ENCODE assay signal across 1 cellular context in the genomic region with DNA sequence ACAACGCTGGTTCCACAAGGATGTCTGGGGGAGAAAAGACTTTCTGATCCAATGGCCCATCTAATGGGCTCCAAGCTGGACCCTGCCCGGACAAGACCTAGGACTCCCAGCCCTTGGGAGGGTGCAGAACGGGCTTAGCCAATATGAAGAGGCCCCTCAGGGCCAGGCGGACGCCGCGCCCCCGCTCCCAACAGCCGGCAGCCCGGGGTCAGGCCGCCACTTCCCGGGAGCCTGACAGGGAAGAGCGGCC.
TF ChIP-seq lines count a peak whose summit lies in the region.

No MANE protein-coding gene starts in this region.

TF ChIP-seq in K562, 482 proteins besides CTCF, POLR2A, EP300 and RAD21 (continued from another document):
- TF ChIP-seq, protein P1, sequence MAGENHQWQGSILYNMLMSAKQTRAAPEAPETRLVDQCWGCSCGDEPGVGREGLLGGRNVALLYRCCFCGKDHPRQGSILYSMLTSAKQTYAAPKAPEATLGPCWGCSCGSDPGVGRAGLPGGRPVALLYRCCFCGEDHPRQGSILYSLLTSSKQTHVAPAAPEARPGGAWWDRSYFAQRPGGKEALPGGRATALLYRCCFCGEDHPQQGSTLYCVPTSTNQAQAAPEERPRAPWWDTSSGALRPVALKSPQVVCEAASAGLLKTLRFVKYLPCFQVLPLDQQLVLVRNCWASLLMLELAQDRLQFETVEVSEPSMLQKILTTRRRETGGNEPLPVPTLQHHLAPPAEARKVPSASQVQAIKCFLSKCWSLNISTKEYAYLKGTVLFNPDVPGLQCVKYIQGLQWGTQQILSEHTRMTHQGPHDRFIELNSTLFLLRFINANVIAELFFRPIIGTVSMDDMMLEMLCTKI (IDR thresholded peaks at IDR 0.05; ENCODE audit: partially characterized antibody) = no peak
- no peak for TF ChIP-seq RBM14 (IDR thresholded peaks at IDR 0.05; ENCODE audit: borderline replicate concordance, insufficient read depth, low read depth, low read length)
- TF ChIP-seq RBBP5 (IDR thresholded peaks at IDR 0.05; ENCODE audit: borderline replicate concordance, insufficient read depth, low read length, poor library complexity, severe bottlenecking) = no peak
- TF ChIP-seq, protein P2, sequence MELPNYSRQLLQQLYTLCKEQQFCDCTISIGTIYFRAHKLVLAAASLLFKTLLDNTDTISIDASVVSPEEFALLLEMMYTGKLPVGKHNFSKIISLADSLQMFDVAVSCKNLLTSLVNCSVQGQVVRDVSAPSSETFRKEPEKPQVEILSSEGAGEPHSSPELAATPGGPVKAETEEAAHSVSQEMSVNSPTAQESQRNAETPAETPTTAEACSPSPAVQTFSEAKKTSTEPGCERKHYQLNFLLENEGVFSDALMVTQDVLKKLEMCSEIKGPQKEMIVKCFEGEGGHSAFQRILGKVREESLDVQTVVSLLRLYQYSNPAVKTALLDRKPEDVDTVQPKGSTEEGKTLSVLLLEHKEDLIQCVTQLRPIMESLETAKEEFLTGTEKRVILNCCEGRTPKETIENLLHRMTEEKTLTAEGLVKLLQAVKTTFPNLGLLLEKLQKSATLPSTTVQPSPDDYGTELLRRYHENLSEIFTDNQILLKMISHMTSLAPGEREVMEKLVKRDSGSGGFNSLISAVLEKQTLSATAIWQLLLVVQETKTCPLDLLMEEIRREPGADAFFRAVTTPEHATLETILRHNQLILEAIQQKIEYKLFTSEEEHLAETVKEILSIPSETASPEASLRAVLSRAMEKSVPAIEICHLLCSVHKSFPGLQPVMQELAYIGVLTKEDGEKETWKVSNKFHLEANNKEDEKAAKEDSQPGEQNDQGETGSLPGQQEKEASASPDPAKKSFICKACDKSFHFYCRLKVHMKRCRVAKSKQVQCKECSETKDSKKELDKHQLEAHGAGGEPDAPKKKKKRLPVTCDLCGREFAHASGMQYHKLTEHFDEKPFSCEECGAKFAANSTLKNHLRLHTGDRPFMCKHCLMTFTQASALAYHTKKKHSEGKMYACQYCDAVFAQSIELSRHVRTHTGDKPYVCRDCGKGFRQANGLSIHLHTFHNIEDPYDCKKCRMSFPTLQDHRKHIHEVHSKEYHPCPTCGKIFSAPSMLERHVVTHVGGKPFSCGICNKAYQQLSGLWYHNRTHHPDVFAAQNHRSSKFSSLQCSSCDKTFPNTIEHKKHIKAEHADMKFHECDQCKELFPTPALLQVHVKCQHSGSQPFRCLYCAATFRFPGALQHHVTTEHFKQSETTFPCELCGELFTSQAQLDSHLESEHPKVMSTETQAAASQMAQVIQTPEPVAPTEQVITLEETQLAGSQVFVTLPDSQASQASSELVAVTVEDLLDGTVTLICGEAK (IDR thresholded peaks at IDR 0.05) = 0 out of 2 replicates have a peak, but pooled peaks have one; percentile 34
- TF ChIP-seq, protein P2 (CRISPR knock-in tag; IDR thresholded peaks at IDR 0.05) = no peak
- TF ChIP-seq NFE2L1 (tag; IDR thresholded peaks at IDR 0.05; ENCODE audit: borderline replicate concordance, low read depth) = no peak
TF ChIP-seq in K562: peak in this region for 2.
